ENCODE assay signal across 7 cellular contexts in the genomic region with DNA sequence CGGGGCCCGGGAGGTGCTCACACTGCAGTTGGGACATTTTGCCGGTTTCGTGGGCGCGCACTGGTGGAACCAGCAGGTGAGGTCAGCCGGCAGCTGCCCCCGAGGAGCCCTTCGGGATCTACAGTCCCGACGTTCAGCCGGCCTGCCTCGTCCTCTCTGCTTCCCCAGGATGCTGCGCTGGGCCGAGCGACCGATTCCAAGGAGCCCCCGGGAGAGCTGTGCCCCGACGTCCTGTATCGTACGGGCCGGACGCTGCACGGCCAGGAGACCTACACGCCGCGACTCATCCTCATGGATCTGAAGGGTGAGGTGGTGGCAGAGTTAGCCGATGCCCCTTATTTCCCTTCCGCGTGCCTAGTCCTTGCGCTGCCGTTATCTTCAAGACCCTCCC. TPM values are rescaled to one million over a fixed set of nuclear protein-coding genes. Genes with fewer than 3 reads are reported as not detected.
DNase-seq lines count a peak whose midpoint lies in the region; ATAC-seq and TF ChIP-seq lines count a peak whose summit lies in the region.
"Not testable (repeated sequence)": the region's sequence is repeated elsewhere in the genome, so short reads cannot be mapped to it uniquely, and the experiment has no call there.

No MANE protein-coding gene starts in this region.

- WGBS in esophagus squamous epithelium, 2 donors: no CpG with 5 or more reads among the region's 33 CpGs

- not testable (repeated sequence) for H4K20me1 ChIP-seq in PC-3 (ENCODE audit: low read length)

- not testable (repeated sequence) for H3K79me2 ChIP-seq in PC-3 (ENCODE audit: low read length)

- CTCF ChIA-PET in PC-3 (lab: Charles Lee): not testable (repeated sequence)

- not testable (repeated sequence) for H3K9me3 ChIP-seq in PC-3 (ENCODE audit: low read length); esophagus squamous epithelium; lower lobe of right lung

- not testable (repeated sequence) for H3K4me1 ChIP-seq in PC-3 (ENCODE audit: insufficient read depth, low read length); esophagus squamous epithelium; lower lobe of right lung

- H3K9me3 Mint-ChIP-seq in activated naive CD8-positive, alpha-beta T cell (ENCODE audit: low read depth): not testable (repeated sequence)

- H3F3A ChIP-seq in PC-3 (ENCODE audit: low read length, unreplicated experiment): not testable (repeated sequence)

- not testable (repeated sequence) for H3K27me3 ChIP-seq in PC-3 (ENCODE audit: low read length); esophagus squamous epithelium; lower lobe of right lung (ENCODE audit: low read depth)

- H3K27ac ChIP-seq in PC-3 (ENCODE audit: low read length); lower lobe of right lung: not testable (repeated sequence)
- H3K27ac ChIP-seq in esophagus squamous epithelium: peak overlapping the region in 1 of 4 donors; percentile 42

- DNase-seq in PC-3; esophagus squamous epithelium (lab: John Stamatoyannopoulos, UW); lower lobe of right lung; retinal pigment epithelial cell (ENCODE audit: low read depth): not testable (repeated sequence)

- H2AFZ ChIP-seq in PC-3 (ENCODE audit: low read length): not testable (repeated sequence)

- H3K9me2 ChIP-seq in PC-3 (replicated peaks; ENCODE audit: low read length): not testable (repeated sequence)

- intact Hi-C loops in PC-3 (cut with micrococcal nuclease); esophagus squamous epithelium (cut with DNase I); lower lobe of right lung (cut with DNase I): not testable (repeated sequence)

- H3K27ac Mint-ChIP-seq in activated naive CD8-positive, alpha-beta T cell: not testable (repeated sequence)

- not testable (repeated sequence) for BruUV-seq in PC-3 (replicated peaks; lab: Mats Ljungman, UMichigan)

- H3K36me3 Mint-ChIP-seq in activated naive CD8-positive, alpha-beta T cell: not testable (repeated sequence)

- peak overlapping the region; percentile 70 for H3K4me3 ChIP-seq in PC-3 (ENCODE audit: low read length)
- peak overlapping the region; percentile 48 to 76 (median 66) for H3K4me3 ChIP-seq in esophagus squamous epithelium
- peak overlapping the region; percentile 64 for H3K4me3 ChIP-seq in lower lobe of right lung
- peak overlapping the region; percentile 50 for H3K4me3 ChIP-seq in retinal pigment epithelial cell (ENCODE audit: low read length)

- peak overlapping the region; percentile 93 for H3K4me3 Mint-ChIP-seq in activated naive CD8-positive, alpha-beta T cell

- H3K9ac ChIP-seq in PC-3 (ENCODE audit: low read length): peak overlapping the region; percentile 87

- ATAC-seq in GM18505 (IDR thresholded peaks at IDR 0.05; ENCODE audit: unreplicated experiment) (peak; percentile 8), HG02938 (IDR thresholded peaks at IDR 0.05; ENCODE audit: unreplicated experiment) (peak; percentile 15), PC-3 (peak; percentile 37), lower lobe of right lung (peak; percentile 55 to 65)

- H3K36me3 ChIP-seq in PC-3 (ENCODE audit: low read depth, low read length): peaks cover 16% of the 10 kb centered on the region
- H3K36me3 ChIP-seq in esophagus squamous epithelium: peaks cover 0 to 24% (median 11%) of the 10 kb centered on the region in 3 donors
- peaks cover 14% of the 10 kb centered on the region for H3K36me3 ChIP-seq in lower lobe of right lung

- TF ChIP-seq POLR2A in GM18505 (IDR thresholded peaks at IDR 0.05; ENCODE audit: borderline replicate concordance, extremely low read depth, insufficient read depth, insufficient read length); esophagus squamous epithelium (IDR thresholded peaks at IDR 0.05): not testable (repeated sequence)

- H3K4me1 Mint-ChIP-seq in activated naive CD8-positive, alpha-beta T cell (ENCODE audit: low read depth): not testable (repeated sequence)

- POLR2A ChIA-PET in PC-3 (lab: Charles Lee; ENCODE audit: unreplicated experiment): not testable (repeated sequence)

- TF ChIP-seq CTCF in PC-3 (conservative IDR thresholded peaks at IDR 0.05; ENCODE audit: low read depth, low read length); esophagus squamous epithelium (IDR thresholded peaks at IDR 0.05); lower lobe of right lung (IDR thresholded peaks at IDR 0.05); retinal pigment epithelial cell (conservative IDR thresholded peaks at IDR 0.05; ENCODE audit: low read depth, low read length): not testable (repeated sequence)

- not testable (repeated sequence) for H3K27me3 Mint-ChIP-seq in activated naive CD8-positive, alpha-beta T cell

- H3K4me2 ChIP-seq in PC-3 (ENCODE audit: low read length): peak overlapping the region; percentile 70

RNA-seq across cellular contexts. Expression of a gene that starts 0.2 kb away (rescaled TPM):
- total RNA-seq in PC-3 (2014; rRNA removed): 76.6 and 80.3 TPM in 2 replicates
- 10 to 100 TPM in 3 of 4 donors, 1 to 10 TPM in 1; 2.6 to 17.9 (median 13.6) TPM for total RNA-seq in esophagus squamous epithelium
- total RNA-seq in lower lobe of right lung: 31.1 TPM

RNA-seq across cellular contexts. Expression of a gene that starts 47.6 kb away (rescaled TPM):
- 27.6 and 38.9 TPM in 2 replicates for total RNA-seq in PC-3 (2014; rRNA removed)
- 10 to 100 TPM; 27.6 to 57.4 (median 31.2) TPM for total RNA-seq in esophagus squamous epithelium
- 59.8 TPM for total RNA-seq in lower lobe of right lung

Comparison
In these comparisons a context has a peak if more than half of its experiments do, and no peak if none do; other contexts are left out.
1. ATAC-seq: peak in every context shown above with its lines; median percentile 60 in lower lobe of right lung; 37 in PC-3; 15 in HG02938; 8 in GM18505.